Comparison of ENCODE assay signal across 1 cellular context in the genomic region with DNA sequence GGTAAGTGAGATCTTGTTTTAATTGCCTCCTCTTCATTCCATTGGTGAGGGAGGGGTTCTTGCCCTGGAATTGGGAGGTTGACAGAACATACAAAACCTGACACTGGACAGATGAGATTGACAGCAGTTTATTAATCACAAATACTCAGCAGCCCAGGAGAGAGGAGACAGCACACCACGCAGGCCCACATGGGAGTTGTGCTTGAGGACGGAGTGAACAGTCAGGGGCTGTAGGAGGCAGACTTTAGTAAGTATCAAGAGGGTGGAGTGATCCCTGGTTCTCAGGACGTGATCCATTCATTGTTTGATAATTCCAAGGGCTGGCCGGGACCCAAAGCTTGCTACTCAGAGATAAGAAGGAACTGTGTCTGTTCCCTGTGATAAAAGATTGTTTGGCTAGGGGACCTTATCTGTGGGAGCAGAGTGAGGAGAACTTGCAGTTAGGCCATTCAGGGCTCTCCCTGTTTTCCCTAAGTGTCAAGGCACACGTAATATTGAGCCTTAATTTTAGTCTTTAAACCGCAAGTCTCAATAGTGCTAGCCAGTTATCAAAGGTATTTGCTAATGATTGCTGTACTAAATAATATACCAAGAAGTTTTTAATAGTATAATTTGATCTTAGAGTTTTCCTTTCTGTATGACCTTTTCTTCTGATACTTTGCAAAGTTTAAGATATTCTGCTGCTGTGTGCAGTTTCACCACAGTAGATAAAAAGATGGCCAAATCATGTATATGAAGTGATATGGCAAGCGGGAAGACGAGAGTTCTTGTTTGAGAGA.
A peak's percentile ranks its signal among the peaks of the same experiment; 100 is the strongest.
TF ChIP-seq lines count a peak whose summit lies in the region.

No MANE protein-coding gene starts in this region.

TF ChIP-seq in K562, 482 proteins besides CTCF, POLR2A, EP300 and RAD21 (continued from another document and continues in another):
- TF ChIP-seq, protein P1, sequence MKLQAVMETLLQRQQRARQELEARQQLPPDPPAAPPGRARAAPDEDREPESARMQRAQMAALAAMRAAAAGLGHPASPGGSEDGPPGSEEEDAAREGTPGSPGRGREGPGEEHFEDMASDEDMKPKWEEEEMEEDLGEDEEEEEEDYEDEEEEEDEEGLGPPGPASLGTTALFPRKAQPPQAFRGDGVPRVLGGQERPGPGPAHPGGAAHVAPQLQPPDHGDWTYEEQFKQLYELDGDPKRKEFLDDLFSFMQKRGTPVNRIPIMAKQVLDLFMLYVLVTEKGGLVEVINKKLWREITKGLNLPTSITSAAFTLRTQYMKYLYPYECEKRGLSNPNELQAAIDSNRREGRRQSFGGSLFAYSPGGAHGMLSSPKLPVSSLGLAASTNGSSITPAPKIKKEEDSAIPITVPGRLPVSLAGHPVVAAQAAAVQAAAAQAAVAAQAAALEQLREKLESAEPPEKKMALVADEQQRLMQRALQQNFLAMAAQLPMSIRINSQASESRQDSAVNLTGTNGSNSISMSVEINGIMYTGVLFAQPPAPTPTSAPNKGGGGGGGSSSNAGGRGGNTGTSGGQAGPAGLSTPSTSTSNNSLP (IDR thresholded peaks at IDR 0.05; ENCODE audit: borderline replicate concordance, low read depth, low read length), result peak; percentile 99
- TF ChIP-seq FOXP1 (CRISPR knock-in tag; IDR thresholded peaks at IDR 0.05), result peak; percentile 75; the same call in 1 of the 2 replicates
- TF ChIP-seq, protein P2, sequence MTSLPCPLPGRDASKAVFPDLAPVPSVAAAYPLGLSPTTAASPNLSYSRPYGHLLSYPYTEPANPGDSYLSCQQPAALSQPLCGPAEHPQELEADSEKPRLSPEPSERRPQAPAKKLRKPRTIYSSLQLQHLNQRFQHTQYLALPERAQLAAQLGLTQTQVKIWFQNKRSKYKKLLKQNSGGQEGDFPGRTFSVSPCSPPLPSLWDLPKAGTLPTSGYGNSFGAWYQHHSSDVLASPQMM (CRISPR knock-in tag; IDR thresholded peaks at IDR 0.05), result peak; percentile 46; the same call in 1 of the 2 replicates
- peak; percentile 86 for TF ChIP-seq ETV1 (tag; conservative IDR thresholded peaks at IDR 0.05; ENCODE audit: low read depth)
- TF ChIP-seq YY1 (IDR thresholded peaks at IDR 0.05; ENCODE audit: borderline replicate concordance in 1 of 3, control insufficient read depth in 1 of 3, extremely low read depth in 1 of 3, insufficient read depth in 3 of 3, insufficient read length in 1 of 3, insufficient replicate concordance in 2 of 3, low read depth in 1 of 3, low read length in 2 of 3), result peak in 1 of 3 experiments; percentile 46
- TF ChIP-seq NCOR1 (IDR thresholded peaks at IDR 0.05), result peak; percentile 100
- TF ChIP-seq ATF1 (CRISPR knock-in tag; IDR thresholded peaks at IDR 0.05), result no peak
- TF ChIP-seq ATF1 (tag; IDR thresholded peaks at IDR 0.05), result peak; percentile 94
- peak; percentile 100 for TF ChIP-seq CBFA2T2 (conservative IDR thresholded peaks at IDR 0.05)
- TF ChIP-seq HIVEP1 (CRISPR knock-in tag; IDR thresholded peaks at IDR 0.05), result peak; percentile 70; the same call in 1 of the 2 replicates
- peak; percentile 4 for TF ChIP-seq MECOM (CRISPR knock-in tag; IDR thresholded peaks at IDR 0.05)
- TF ChIP-seq CBX1 (IDR thresholded peaks at IDR 0.05; ENCODE audit: low read depth), result no peak
- TF ChIP-seq ZNF175 (CRISPR knock-in tag; IDR thresholded peaks at IDR 0.05; ENCODE audit: low read depth), result peak; percentile 100
- 0 out of 2 replicates have a peak, but pooled peaks have one; percentile 14 for TF ChIP-seq HMG20A (CRISPR knock-in tag; conservative IDR thresholded peaks at IDR 0.05)
- TF ChIP-seq PHB2 (IDR thresholded peaks at IDR 0.05; ENCODE audit: low read depth), result peak; percentile 99
- TF ChIP-seq FUS (optimal IDR thresholded peaks at IDR 0.05; ENCODE audit: low read depth, low read length), result no peak
- TF ChIP-seq TAF9B (IDR thresholded peaks at IDR 0.05; ENCODE audit: partially characterized antibody), result peak; percentile 79
- TF ChIP-seq, protein P3, sequence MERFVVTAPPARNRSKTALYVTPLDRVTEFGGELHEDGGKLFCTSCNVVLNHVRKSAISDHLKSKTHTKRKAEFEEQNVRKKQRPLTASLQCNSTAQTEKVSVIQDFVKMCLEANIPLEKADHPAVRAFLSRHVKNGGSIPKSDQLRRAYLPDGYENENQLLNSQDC (CRISPR knock-in tag; IDR thresholded peaks at IDR 0.05), result peak; percentile 65; the same call in 1 of the 2 replicates
- TF ChIP-seq, protein P4, sequence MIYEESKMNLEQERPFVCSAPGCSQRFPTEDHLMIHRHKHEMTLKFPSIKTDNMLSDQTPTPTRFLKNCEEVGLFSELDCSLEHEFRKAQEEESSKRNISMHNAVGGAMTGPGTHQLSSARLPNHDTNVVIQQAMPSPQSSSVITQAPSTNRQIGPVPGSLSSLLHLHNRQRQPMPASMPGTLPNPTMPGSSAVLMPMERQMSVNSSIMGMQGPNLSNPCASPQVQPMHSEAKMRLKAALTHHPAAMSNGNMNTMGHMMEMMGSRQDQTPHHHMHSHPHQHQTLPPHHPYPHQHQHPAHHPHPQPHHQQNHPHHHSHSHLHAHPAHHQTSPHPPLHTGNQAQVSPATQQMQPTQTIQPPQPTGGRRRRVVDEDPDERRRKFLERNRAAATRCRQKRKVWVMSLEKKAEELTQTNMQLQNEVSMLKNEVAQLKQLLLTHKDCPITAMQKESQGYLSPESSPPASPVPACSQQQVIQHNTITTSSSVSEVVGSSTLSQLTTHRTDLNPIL (CRISPR knock-in tag; IDR thresholded peaks at IDR 0.05), result no peak
- TF ChIP-seq GATAD2A (IDR thresholded peaks at IDR 0.05), result peak; percentile 89; the same call in 1 of the 2 replicates
- TF ChIP-seq, protein P5, sequence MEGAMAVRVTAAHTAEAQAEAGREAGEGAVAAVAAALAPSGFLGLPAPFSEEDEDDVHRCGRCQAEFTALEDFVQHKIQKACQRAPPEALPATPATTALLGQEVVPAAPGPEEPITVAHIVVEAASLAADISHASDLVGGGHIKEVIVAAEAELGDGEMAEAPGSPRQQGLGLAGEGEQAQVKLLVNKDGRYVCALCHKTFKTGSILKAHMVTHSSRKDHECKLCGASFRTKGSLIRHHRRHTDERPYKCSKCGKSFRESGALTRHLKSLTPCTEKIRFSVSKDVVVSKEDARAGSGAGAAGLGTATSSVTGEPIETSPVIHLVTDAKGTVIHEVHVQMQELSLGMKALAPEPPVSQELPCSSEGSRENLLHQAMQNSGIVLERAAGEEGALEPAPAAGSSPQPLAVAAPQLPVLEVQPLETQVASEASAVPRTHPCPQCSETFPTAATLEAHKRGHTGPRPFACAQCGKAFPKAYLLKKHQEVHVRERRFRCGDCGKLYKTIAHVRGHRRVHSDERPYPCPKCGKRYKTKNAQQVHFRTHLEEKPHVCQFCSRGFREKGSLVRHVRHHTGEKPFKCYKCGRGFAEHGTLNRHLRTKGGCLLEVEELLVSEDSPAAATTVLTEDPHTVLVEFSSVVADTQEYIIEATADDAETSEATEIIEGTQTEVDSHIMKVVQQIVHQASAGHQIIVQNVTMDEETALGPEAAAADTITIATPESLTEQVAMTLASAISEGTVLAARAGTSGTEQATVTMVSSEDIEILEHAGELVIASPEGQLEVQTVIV (CRISPR knock-in tag; IDR thresholded peaks at IDR 0.05; ENCODE audit: borderline replicate concordance), result no peak
- peak; percentile 63; the same call in 1 of the 2 replicates for TF ChIP-seq ZKSCAN1 (IDR thresholded peaks at IDR 0.05; ENCODE audit: low read depth, low read length)
- peak; percentile 99 for TF ChIP-seq CCNT2 (IDR thresholded peaks at IDR 0.05; ENCODE audit: borderline replicate concordance, extremely low read depth, insufficient read length, low read depth, low read length)
- TF ChIP-seq, protein P6, sequence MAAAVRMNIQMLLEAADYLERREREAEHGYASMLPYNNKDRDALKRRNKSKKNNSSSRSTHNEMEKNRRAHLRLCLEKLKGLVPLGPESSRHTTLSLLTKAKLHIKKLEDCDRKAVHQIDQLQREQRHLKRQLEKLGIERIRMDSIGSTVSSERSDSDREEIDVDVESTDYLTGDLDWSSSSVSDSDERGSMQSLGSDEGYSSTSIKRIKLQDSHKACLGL (CRISPR knock-in tag; IDR thresholded peaks at IDR 0.05; ENCODE audit: borderline replicate concordance, poor library complexity, severe bottlenecking), result no peak
- no peak for TF ChIP-seq ELF2 (CRISPR knock-in tag; IDR thresholded peaks at IDR 0.05)
- peak; percentile 14; the same call in 1 of the 2 replicates for TF ChIP-seq NFIX (CRISPR knock-in tag; IDR thresholded peaks at IDR 0.05; ENCODE audit: low read depth)
- TF ChIP-seq, protein P7, sequence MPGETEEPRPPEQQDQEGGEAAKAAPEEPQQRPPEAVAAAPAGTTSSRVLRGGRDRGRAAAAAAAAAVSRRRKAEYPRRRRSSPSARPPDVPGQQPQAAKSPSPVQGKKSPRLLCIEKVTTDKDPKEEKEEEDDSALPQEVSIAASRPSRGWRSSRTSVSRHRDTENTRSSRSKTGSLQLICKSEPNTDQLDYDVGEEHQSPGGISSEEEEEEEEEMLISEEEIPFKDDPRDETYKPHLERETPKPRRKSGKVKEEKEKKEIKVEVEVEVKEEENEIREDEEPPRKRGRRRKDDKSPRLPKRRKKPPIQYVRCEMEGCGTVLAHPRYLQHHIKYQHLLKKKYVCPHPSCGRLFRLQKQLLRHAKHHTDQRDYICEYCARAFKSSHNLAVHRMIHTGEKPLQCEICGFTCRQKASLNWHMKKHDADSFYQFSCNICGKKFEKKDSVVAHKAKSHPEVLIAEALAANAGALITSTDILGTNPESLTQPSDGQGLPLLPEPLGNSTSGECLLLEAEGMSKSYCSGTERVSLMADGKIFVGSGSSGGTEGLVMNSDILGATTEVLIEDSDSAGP (CRISPR knock-in tag; IDR thresholded peaks at IDR 0.05), result no peak
- peak; percentile 52; the same call in 1 of the 2 replicates for TF ChIP-seq KLF1 (tag; IDR thresholded peaks at IDR 0.05)
- TF ChIP-seq CBX2 (IDR thresholded peaks at IDR 0.05; ENCODE audit: insufficient read depth, low read length, poor library complexity, severe bottlenecking), result no peak
- TF ChIP-seq, protein P8, sequence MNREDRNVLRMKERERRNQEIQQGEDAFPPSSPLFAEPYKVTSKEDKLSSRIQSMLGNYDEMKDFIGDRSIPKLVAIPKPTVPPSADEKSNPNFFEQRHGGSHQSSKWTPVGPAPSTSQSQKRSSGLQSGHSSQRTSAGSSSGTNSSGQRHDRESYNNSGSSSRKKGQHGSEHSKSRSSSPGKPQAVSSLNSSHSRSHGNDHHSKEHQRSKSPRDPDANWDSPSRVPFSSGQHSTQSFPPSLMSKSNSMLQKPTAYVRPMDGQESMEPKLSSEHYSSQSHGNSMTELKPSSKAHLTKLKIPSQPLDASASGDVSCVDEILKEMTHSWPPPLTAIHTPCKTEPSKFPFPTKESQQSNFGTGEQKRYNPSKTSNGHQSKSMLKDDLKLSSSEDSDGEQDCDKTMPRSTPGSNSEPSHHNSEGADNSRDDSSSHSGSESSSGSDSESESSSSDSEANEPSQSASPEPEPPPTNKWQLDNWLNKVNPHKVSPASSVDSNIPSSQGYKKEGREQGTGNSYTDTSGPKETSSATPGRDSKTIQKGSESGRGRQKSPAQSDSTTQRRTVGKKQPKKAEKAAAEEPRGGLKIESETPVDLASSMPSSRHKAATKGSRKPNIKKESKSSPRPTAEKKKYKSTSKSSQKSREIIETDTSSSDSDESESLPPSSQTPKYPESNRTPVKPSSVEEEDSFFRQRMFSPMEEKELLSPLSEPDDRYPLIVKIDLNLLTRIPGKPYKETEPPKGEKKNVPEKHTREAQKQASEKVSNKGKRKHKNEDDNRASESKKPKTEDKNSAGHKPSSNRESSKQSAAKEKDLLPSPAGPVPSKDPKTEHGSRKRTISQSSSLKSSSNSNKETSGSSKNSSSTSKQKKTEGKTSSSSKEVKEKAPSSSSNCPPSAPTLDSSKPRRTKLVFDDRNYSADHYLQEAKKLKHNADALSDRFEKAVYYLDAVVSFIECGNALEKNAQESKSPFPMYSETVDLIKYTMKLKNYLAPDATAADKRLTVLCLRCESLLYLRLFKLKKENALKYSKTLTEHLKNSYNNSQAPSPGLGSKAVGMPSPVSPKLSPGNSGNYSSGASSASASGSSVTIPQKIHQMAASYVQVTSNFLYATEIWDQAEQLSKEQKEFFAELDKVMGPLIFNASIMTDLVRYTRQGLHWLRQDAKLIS (CRISPR knock-in tag; IDR thresholded peaks at IDR 0.05), result peak; percentile 73; the same call in 1 of the 2 replicates
- peak; percentile 43; the same call in 1 of the 2 replicates for TF ChIP-seq RB1 (IDR thresholded peaks at IDR 0.05; ENCODE audit: low read depth)
- peak; percentile 74 for TF ChIP-seq ZNF134 (CRISPR knock-in tag; conservative IDR thresholded peaks at IDR 0.05)
- TF ChIP-seq ZNF133 (CRISPR knock-in tag; IDR thresholded peaks at IDR 0.05), result 0 out of 2 replicates have a peak, but pooled peaks have one; percentile 78
- peak; percentile 83; the same call in 1 of the 2 replicates for TF ChIP-seq KLF6 (CRISPR knock-in tag; IDR thresholded peaks at IDR 0.05; ENCODE audit: borderline replicate concordance)
- TF ChIP-seq, protein P9, sequence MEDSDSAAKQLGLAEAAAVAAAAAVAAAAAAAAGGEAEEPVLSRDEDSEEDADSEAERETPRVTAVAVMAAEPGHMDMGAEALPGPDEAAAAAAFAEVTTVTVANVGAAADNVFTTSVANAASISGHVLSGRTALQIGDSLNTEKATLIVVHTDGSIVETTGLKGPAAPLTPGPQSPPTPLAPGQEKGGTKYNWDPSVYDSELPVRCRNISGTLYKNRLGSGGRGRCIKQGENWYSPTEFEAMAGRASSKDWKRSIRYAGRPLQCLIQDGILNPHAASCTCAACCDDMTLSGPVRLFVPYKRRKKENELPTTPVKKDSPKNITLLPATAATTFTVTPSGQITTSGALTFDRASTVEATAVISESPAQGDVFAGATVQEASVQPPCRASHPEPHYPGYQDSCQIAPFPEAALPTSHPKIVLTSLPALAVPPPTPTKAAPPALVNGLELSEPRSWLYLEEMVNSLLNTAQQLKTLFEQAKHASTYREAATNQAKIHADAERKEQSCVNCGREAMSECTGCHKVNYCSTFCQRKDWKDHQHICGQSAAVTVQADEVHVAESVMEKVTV (CRISPR knock-in tag; IDR thresholded peaks at IDR 0.05), result peak; percentile 35
- peak; percentile 100 for TF ChIP-seq NFIC (IDR thresholded peaks at IDR 0.05)
- peak; percentile 97 for TF ChIP-seq NEUROD1 (IDR thresholded peaks at IDR 0.05; ENCODE audit: borderline replicate concordance, low read depth, low read length, partially characterized antibody)
- peak; percentile 99 for TF ChIP-seq NBN (IDR thresholded peaks at IDR 0.05; ENCODE audit: low read depth)
- peak; percentile 100 for TF ChIP-seq KLF16 (IDR thresholded peaks at IDR 0.05)
- TF ChIP-seq, protein P10, sequence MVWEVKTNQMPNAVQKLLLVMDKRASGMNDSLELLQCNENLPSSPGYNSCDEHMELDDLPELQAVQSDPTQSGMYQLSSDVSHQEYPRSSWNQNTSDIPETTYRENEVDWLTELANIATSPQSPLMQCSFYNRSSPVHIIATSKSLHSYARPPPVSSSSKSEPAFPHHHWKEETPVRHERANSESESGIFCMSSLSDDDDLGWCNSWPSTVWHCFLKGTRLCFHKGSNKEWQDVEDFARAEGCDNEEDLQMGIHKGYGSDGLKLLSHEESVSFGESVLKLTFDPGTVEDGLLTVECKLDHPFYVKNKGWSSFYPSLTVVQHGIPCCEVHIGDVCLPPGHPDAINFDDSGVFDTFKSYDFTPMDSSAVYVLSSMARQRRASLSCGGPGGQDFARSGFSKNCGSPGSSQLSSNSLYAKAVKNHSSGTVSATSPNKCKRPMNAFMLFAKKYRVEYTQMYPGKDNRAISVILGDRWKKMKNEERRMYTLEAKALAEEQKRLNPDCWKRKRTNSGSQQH (CRISPR knock-in tag; IDR thresholded peaks at IDR 0.05), result peak; percentile 61; the same call in 1 of the 2 replicates
- peak; percentile 96 for TF ChIP-seq SMAD3 (CRISPR knock-in tag; conservative IDR thresholded peaks at IDR 0.05)
- TF ChIP-seq ZNF263 (CRISPR knock-in tag; IDR thresholded peaks at IDR 0.05; ENCODE audit: borderline replicate concordance), result peak; percentile 80; the same call in 1 of the 2 replicates
- TF ChIP-seq ZC3H8 (IDR thresholded peaks at IDR 0.05), result no peak
- TF ChIP-seq PRPF4 (IDR thresholded peaks at IDR 0.05; ENCODE audit: insufficient read depth, low read depth, low read length, poor library complexity, severe bottlenecking), result no peak
- TF ChIP-seq TGIF2 (CRISPR knock-in tag; IDR thresholded peaks at IDR 0.05), result no peak
- TF ChIP-seq SRSF1 (IDR thresholded peaks at IDR 0.05; ENCODE audit: low read depth, low read length), result no peak
